Comparison of ENCODE assay signal across 10 cellular contexts in genomic region chr2:187658952-187659525, GRCh38.
DNase-seq lines count a peak whose midpoint lies in the region; ATAC-seq and TF ChIP-seq lines count a peak whose summit lies in the region.
"Had no signal": no experiment of that assay in that cellular context is flagged by ENCODE, and none has a peak within 500 bp of the region (broad histone marks: within the 10 kb centered on the region; RNA-seq: fewer than 3 reads in every experiment).

No MANE protein-coding gene starts in this region.

- H3K27me3 ChIP-seq in NT2/D1 (ENCODE audit: insufficient read depth, insufficient read length): no peaks in the 10 kb centered on the region
- H3K27me3 ChIP-seq in esophagus squamous epithelium: no peaks in the 10 kb centered on the region
- no peaks in the 10 kb centered on the region for H3K27me3 ChIP-seq in aorta (ENCODE audit: control insufficient read depth in 1 of 2, insufficient read depth in 2 of 2, low read length in 1 of 2)

- intact Hi-C loops in esophagus squamous epithelium (cut with DNase I): no loop called here
- intact Hi-C loops in aorta (cut with DNase I): no loop called here

- DNase-seq in A172 (ENCODE audit: low spot score): peak; percentile 20
- DNase-seq in NT2/D1 (ENCODE audit: low read depth, low spot score): peak; percentile 32
- DNase-seq in fibroblast of peridontal ligament (ENCODE audit: extremely low read depth): peak; percentile 52
- no peak for DNase-seq in esophagus squamous epithelium (lab: John Stamatoyannopoulos, UW)
- no peak for DNase-seq in GM10266 (ENCODE audit: extremely low spot score)
- no peak for DNase-seq in aorta
- DNase-seq: CD8-positive, alpha-beta T cell; stimulated activated CD4-positive, alpha-beta T cell treated with anti-CD3 and anti-CD28 coated beads, Interleukin-1b, Interleukin-23, amount 100 ng/mL, for 48 hours had no signal

- TF ChIP-seq POLR2A in esophagus squamous epithelium (IDR thresholded peaks at IDR 0.05): no peak

- H3K4me3 ChIP-seq in NT2/D1 (ENCODE audit: insufficient read length, low read depth): no peak overlapping the region
- no peak overlapping the region for H3K4me3 ChIP-seq in esophagus squamous epithelium
- H3K4me3 ChIP-seq in aorta (ENCODE audit: low read length in 2 of 2): no peak overlapping the region

- WGBS in esophagus squamous epithelium, 2 donors: 22 to 31% methylated on average over 3 to 5 of the region's 5 CpGs
- 70 to 76% methylated on average over 5 of the region's 5 CpGs for WGBS in aorta, 2 donors

- H3K36me3 ChIP-seq in NT2/D1 (ENCODE audit: insufficient read depth, insufficient read length, low read length) (no peaks in the 10 kb centered on the region), esophagus squamous epithelium (no peaks in the 10 kb centered on the region), aorta (ENCODE audit: control insufficient read depth in 1 of 2, insufficient read depth in 2 of 2, low read length in 1 of 2) (no peaks in the 10 kb centered on the region)

- H3K4me1 ChIP-seq in NT2/D1 (ENCODE audit: insufficient read depth, insufficient read length): no peaks in the 10 kb centered on the region
- H3K4me1 ChIP-seq in esophagus squamous epithelium: no peaks in the 10 kb centered on the region
- no peaks in the 10 kb centered on the region for H3K4me1 ChIP-seq in aorta (ENCODE audit: control insufficient read depth in 1 of 2, insufficient read depth in 2 of 2, low read length in 2 of 2)

- H3K9me3 ChIP-seq in NT2/D1 (ENCODE audit: insufficient read depth, low read length) (peaks cover 11% of the 10 kb centered on the region; the same call in 1 of the 2 replicates), esophagus squamous epithelium (peaks cover 0 to 4% (median 0%) of the 10 kb centered on the region in 3 donors), aorta (ENCODE audit: control insufficient read depth, low read length) (no peaks in the 10 kb centered on the region)

- no peak overlapping the region for H3K27ac ChIP-seq in esophagus squamous epithelium
- H3K27ac ChIP-seq in aorta (ENCODE audit: low read depth in 1 of 2, low read length in 2 of 2): no peak overlapping the region

- TF ChIP-seq CTCF in esophagus squamous epithelium (IDR thresholded peaks at IDR 0.05) (peak in 1 of 6 experiments; percentile 8), GM10266 (IDR thresholded peaks at IDR 0.05; ENCODE audit: control insufficient read depth, insufficient read depth, low read depth, missing control alignments) (no peak)

- no peak overlapping the region for H3K9ac ChIP-seq in NT2/D1 (ENCODE audit: insufficient read length, low read depth)

- ATAC-seq in GM19351 (IDR thresholded peaks at IDR 0.05; ENCODE audit: unreplicated experiment) (peak; percentile 69), GM19023 (IDR thresholded peaks at IDR 0.05; ENCODE audit: unreplicated experiment) (no peak), aorta (ENCODE audit: low FRiP score) (no peak)
- ATAC-seq: CD8-positive, alpha-beta T cell had no signal

Comparison
In these comparisons a context has a peak if more than half of its experiments do, and no peak if none do; other contexts are left out.
1. DNase-seq: peak in A172 (single experiment), NT2/D1 (single experiment) and fibroblast of peridontal ligament (single experiment); none in esophagus squamous epithelium (single experiment), GM10266 (single experiment) and aorta (0 of 2).